ENCODE assay signal across 8 cellular contexts in the genomic region with DNA sequence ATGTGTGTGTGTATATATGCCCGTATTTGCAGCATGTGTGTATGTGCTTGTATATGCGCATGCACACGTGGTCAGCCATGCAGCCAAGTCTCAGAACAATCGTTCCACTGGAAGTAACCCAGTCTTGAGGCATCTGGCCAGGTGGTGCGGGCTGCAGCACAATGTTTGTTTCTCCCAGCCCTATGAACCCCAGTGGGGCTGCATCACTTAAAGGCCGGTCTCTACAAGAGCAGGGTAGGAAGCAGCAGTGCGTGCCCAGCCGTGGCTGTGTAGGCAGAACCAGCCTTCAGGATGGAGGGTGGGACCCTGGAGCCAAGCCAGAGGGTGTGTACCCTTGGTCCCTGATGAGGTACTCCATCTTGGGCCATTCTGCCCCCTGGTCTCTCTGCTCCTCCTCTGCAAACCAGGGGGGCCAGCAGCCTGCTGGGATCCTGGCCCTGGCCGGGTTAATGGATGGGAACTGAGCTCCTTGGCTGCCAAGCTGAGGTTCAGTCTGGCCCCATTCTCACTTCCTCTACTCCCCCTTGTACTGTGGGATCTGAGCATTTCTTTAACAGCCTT. TPM values are rescaled to one million over a fixed set of nuclear protein-coding genes. Genes with fewer than 3 reads are reported as not detected.
DNase-seq lines count a peak whose midpoint lies in the region; ATAC-seq and TF ChIP-seq lines count a peak whose summit lies in the region.

No MANE protein-coding gene starts in this region.

- intact Hi-C loops in CD4-positive, alpha-beta T cell (cut with DNase I, micrococcal nuclease), result no loop called here
- intact Hi-C loops in PC-9 (cut with micrococcal nuclease; ENCODE audit: unreplicated experiment), result no loop called here

- H3K4me3 ChIP-seq in GM23338, result no peak overlapping the region
- no peak overlapping the region for H3K4me3 ChIP-seq in PC-9

- CTCF ChIA-PET in CD4-positive, alpha-beta T cell (lab: Charles Lee), result interaction anchor here (1.9 kb wide), 1 partner anchor 150 kb away, joined by 5 read pairs; no protein-coding TSS in a partner anchor
- CTCF ChIA-PET in PC-9 (lab: Charles Lee), result no interaction called here

- H3K27ac Mint-ChIP-seq in CD4-positive, alpha-beta T cell, result peak overlapping the region; percentile 80
- H3K27ac Mint-ChIP-seq in GM23338, result no peak overlapping the region

- H3K4me3 Mint-ChIP-seq in CD4-positive, alpha-beta T cell, result peak overlapping the region; percentile 37
- no peak overlapping the region for H3K4me3 Mint-ChIP-seq in GM23338

- no peaks in the 10 kb centered on the region for H3K36me3 ChIP-seq in GM23338 (ENCODE audit: insufficient read depth)
- no peaks in the 10 kb centered on the region for H3K36me3 ChIP-seq in PC-9 (ENCODE audit: low read depth)

- no peaks in the 10 kb centered on the region for H3F3A ChIP-seq in GM23338 (replicated peaks; ENCODE audit: low read depth)
- H3F3A ChIP-seq in PC-9 (ENCODE audit: insufficient read depth, low read depth), result no peaks in the 10 kb centered on the region

- no peak for ATAC-seq in CD4-positive, alpha-beta T cell (ENCODE audit: poor library complexity)
- peak; percentile 40 for ATAC-seq in GM19468 (IDR thresholded peaks at IDR 0.05; ENCODE audit: extremely low read depth, unreplicated experiment)
- ATAC-seq in omental fat pad (ENCODE audit: low FRiP score), result peak; percentile 13
- no peak for ATAC-seq in GM23338

- no peaks in the 10 kb centered on the region for H3K9me3 Mint-ChIP-seq in CD4-positive, alpha-beta T cell
- no peaks in the 10 kb centered on the region; the same call in 2 of the 3 replicates for H3K9me3 Mint-ChIP-seq in GM23338

- H4K20me1 ChIP-seq in GM23338 (replicated peaks; ENCODE audit: insufficient read depth), result peaks cover 20% of the 10 kb centered on the region
- H4K20me1 ChIP-seq in PC-9 (ENCODE audit: insufficient read depth), result no peaks in the 10 kb centered on the region

- H3K27ac ChIP-seq in CD4-positive, alpha-beta T cell (ENCODE audit: low read depth, low read length), result peak overlapping the region; percentile 86
- H3K27ac ChIP-seq in cingulate gyrus (ENCODE audit: low read depth, low read length) (peak overlapping the region; percentile 86), GM23338 (ENCODE audit: low read depth) (no peak overlapping the region), PC-9 (no peak overlapping the region)

- H3K4me1 Mint-ChIP-seq in CD4-positive, alpha-beta T cell (ENCODE audit: low read depth), result peaks cover 98% of the 10 kb centered on the region
- H3K4me1 Mint-ChIP-seq in GM23338, result peaks cover 34% of the 10 kb centered on the region

- POLR2A ChIA-PET in CD4-positive, alpha-beta T cell (lab: Charles Lee), result interaction anchor here (0.8 to 2.1 kb wide), 11 partner anchors 9 to 150 kb away, joined by 3 to 20 read pairs (median 3); a partner anchor contains a TSS
- POLR2A ChIA-PET in PC-9 (lab: Charles Lee; ENCODE audit: unreplicated experiment), result no interaction called here

- H3K9me2 ChIP-seq in GM23338 (ENCODE audit: insufficient read depth), result no peaks in the 10 kb centered on the region
- no peaks in the 10 kb centered on the region for H3K9me2 ChIP-seq in PC-9 (ENCODE audit: insufficient read depth)

- H3K27me3 ChIP-seq in CD4-positive, alpha-beta T cell (ENCODE audit: control insufficient read depth, insufficient read depth, low read length), result no peaks in the 10 kb centered on the region
- H3K27me3 ChIP-seq in GM23338 (ENCODE audit: insufficient read depth) (no peaks in the 10 kb centered on the region), PC-9 (ENCODE audit: insufficient read depth, low read depth) (peaks cover 27% of the 10 kb centered on the region)

- H2AFZ ChIP-seq in GM23338 (no peak overlapping the region), PC-9 (no peak overlapping the region)

- no TSS peak for BruUV-seq in PC-9 (replicated peaks; lab: Mats Ljungman, UMichigan)

- no peak for DNase-seq in CD4-positive, alpha-beta T cell
- peak; percentile 21 to 46 for DNase-seq in Kasumi-1 (lab: John Stamatoyannopoulos, UW)
- DNase-seq in omental fat pad (ENCODE audit: low spot score), result no peak
- no peak for DNase-seq in GM23338 (ENCODE audit: low spot score)
- DNase-seq in PC-9, result no peak
- DNase-seq in GF-D8 (lab: John Stamatoyannopoulos, UW), result no peak

- H3K9me3 ChIP-seq in CD4-positive, alpha-beta T cell (ENCODE audit: control insufficient read depth, low read length), result no peaks in the 10 kb centered on the region
- no peaks in the 10 kb centered on the region for H3K9me3 ChIP-seq in PC-9 (ENCODE audit: insufficient read depth, low read depth)

- H3K27me3 Mint-ChIP-seq in CD4-positive, alpha-beta T cell, result no peaks in the 10 kb centered on the region
- peaks cover 7% of the 10 kb centered on the region for H3K27me3 Mint-ChIP-seq in GM23338 (ENCODE audit: insufficient read depth, low read depth, poor library complexity)

- H3K36me3 Mint-ChIP-seq in CD4-positive, alpha-beta T cell (ENCODE audit: low read depth), result peaks cover 55% of the 10 kb centered on the region
- H3K36me3 Mint-ChIP-seq in GM23338 (ENCODE audit: low read depth), result no peaks in the 10 kb centered on the region

- no peak for TF ChIP-seq CTCF in CD4-positive, alpha-beta T cell (IDR thresholded peaks at IDR 0.05)
- no peak for TF ChIP-seq CTCF in omental fat pad (IDR thresholded peaks at IDR 0.05)
- TF ChIP-seq CTCF in GM23338 (conservative IDR thresholded peaks at IDR 0.05; ENCODE audit: low read depth in 2 of 2), result no peak
- no peak for TF ChIP-seq CTCF in PC-9 (conservative IDR thresholded peaks at IDR 0.05)

- H3K79me2 ChIP-seq in GM23338 (replicated peaks; ENCODE audit: insufficient read depth) (peaks cover 94% of the 10 kb centered on the region), PC-9 (ENCODE audit: low read depth) (no peaks in the 10 kb centered on the region)

- peaks cover 12% of the 10 kb centered on the region for H3K4me1 ChIP-seq in GM23338 (ENCODE audit: insufficient read depth)
- no peaks in the 10 kb centered on the region for H3K4me1 ChIP-seq in PC-9 (replicated peaks; ENCODE audit: insufficient read depth)

- H3K4me2 ChIP-seq in GM23338 (no peak overlapping the region), PC-9 (no peak overlapping the region)

TF ChIP-seq in GM23338, 12 proteins besides CTCF, POLR2A, EP300 and RAD21:
- no peak for TF ChIP-seq ZNF114 (CRISPR knock-in tag; IDR thresholded peaks at IDR 0.05)
- TF ChIP-seq JUNB (IDR thresholded peaks at IDR 0.05; ENCODE audit: unreplicated experiment), result no peak
TF ChIP-seq in GM23338: peak in this region for 0.

RNA-seq across cellular contexts. Expression of a gene that starts 11.8 kb away (rescaled TPM):
- total RNA-seq in CD4-positive, alpha-beta T cell, result 100 to 1,000 TPM; 284 to 308 TPM
- 10 to 100 TPM; 49.7 to 67.5 (median 62.3) TPM for total RNA-seq in omental fat pad
- total RNA-seq in GM23338 (2014; rRNA removed; shearing (Covaris generic)), result 21.5 and 23.5 TPM in 2 replicates
- polyA plus RNA-seq in GM23338 (2016; fragmentation: Nextera tagmentation; extraction: Ambion mirVana), result 28.6 and 35.7 TPM in 2 replicates
- total RNA-seq in PC-9 (2021), result 2.5 and 3.4 TPM in 2 replicates

Comparison
In these comparisons a context has a peak if more than half of its experiments do, and no peak if none do; other contexts are left out.
1. ATAC-seq: peak in GM19468 (single experiment) and omental fat pad (single experiment); none in CD4-positive, alpha-beta T cell (single experiment) and GM23338 (single experiment).
2. DNase-seq: peak in Kasumi-1 (2 of 2); none in CD4-positive, alpha-beta T cell (0 of 10), omental fat pad (single experiment), GM23338 (single experiment), PC-9 (0 of 2) and GF-D8 (single experiment).
3. H3K27ac ChIP-seq: peak in CD4-positive, alpha-beta T cell (single experiment) and cingulate gyrus (single experiment); none in GM23338 (single experiment) and PC-9 (single experiment).
4. RNA of a gene that starts 11.8 kb away (total RNA-seq): 284 to 308 TPM in CD4-positive, alpha-beta T cell; 49.7 to 67.5 TPM in omental fat pad, 21.5 to 23.5 TPM in GM23338 and 2.5 to 3.4 TPM in PC-9; every median in the first group is over 4 times any median in the second.